ENCODE assay signal across 1 cellular context in genomic region chr1:236741757-236742156, GRCh38.
TF ChIP-seq lines count a peak whose summit lies in the region.

No MANE protein-coding gene starts in this region.

TF ChIP-seq in SK-N-SH, 30 proteins besides CTCF, POLR2A, EP300 and RAD21 (continued from another document):
- TF ChIP-seq IRF3 (IDR thresholded peaks at IDR 0.05; ENCODE audit: low read depth, low read length), result no peak
TF ChIP-seq in SK-N-SH: peak in this region for 0.
